ENCODE assay signal across 19 cellular contexts in genomic region chr14:70976591-70976990, GRCh38.
DNase-seq lines count a peak whose midpoint lies in the region; ATAC-seq and TF ChIP-seq lines count a peak whose summit lies in the region.
"Had no signal": no experiment of that assay in that cellular context is flagged by ENCODE, and none has a peak within 500 bp of the region (broad histone marks: within the 10 kb centered on the region; RNA-seq: fewer than 3 reads in every experiment).

No MANE protein-coding gene starts in this region.

- no peak for DNase-seq in activated CD8-positive, alpha-beta T cell treated with anti-CD3 and anti-CD28 coated beads for 36 hours
- DNase-seq in activated CD8-positive, alpha-beta T cell treated with anti-CD3 and anti-CD28 coated beads, Interleukin-2, amount 10 ng/mL, durations not matched to agents 7 days and 5 days: no peak
- DNase-seq in A673 (ENCODE audit: low spot score) (no peak), T-helper 17 cell (no peak), nephron progenitor cell (no peak), NCI-H524 treated with DMSO at 0.1 percent for 48 hours (lab: John Stamatoyannopoulos, UW) (no peak)
- DNase-seq: EL, GF-D8, H7, Kasumi-1, NCI-H1694, NCI-H2081, NCI-H2171, Peyer's patch had no signal

- POLR2A ChIA-PET in activated CD8-positive, alpha-beta T cell treated with anti-CD3 and anti-CD28 coated beads for 36 hours (lab: Charles Lee): interaction anchor here (0.8 to 1.2 kb wide), 2 partner anchors 9 to 57 kb away, joined by 3 to 4 read pairs; no protein-coding TSS in a partner anchor
- POLR2A ChIA-PET in activated CD8-positive, alpha-beta T cell treated with anti-CD3 and anti-CD28 coated beads, Interleukin-2, amount 10 ng/mL, durations not matched to agents 7 days and 5 days (lab: Charles Lee): no interaction called here
- POLR2A ChIA-PET in A673 (lab: Charles Lee; ENCODE audit: low non-redundant PET): no interaction called here

- intact Hi-C loops in activated CD8-positive, alpha-beta T cell treated with anti-CD3 and anti-CD28 coated beads for 36 hours (cut with micrococcal nuclease): no loop called here
- intact Hi-C loops in A673 (cut with micrococcal nuclease; ENCODE audit: unreplicated experiment): no loop called here

- H3K27ac Mint-ChIP-seq in activated CD8-positive, alpha-beta T cell treated with anti-CD3 and anti-CD28 coated beads for 36 hours: peak overlapping the region; percentile 14
- H3K27ac Mint-ChIP-seq in activated CD8-positive, alpha-beta T cell treated with anti-CD3 and anti-CD28 coated beads, Interleukin-2, amount 10 ng/mL, durations not matched to agents 7 days and 5 days: no peak overlapping the region
- H3K27ac Mint-ChIP-seq in T-helper 17 cell (peak overlapping the region; percentile 41), nephron progenitor cell (peak overlapping the region; percentile 55)

- no peaks in the 10 kb centered on the region for H3K27me3 ChIP-seq in A673 (replicated peaks; ENCODE audit: insufficient read depth, low read depth, low read length, poor library complexity)
- H3K27me3 ChIP-seq: BLaER1 treated with 17β-estradiol and CSF1 and Interleukin-3, amounts not matched to agents 10 nM and 100 nM; Peyer's patch had no signal

- H3K9me3 ChIP-seq in A673 (ENCODE audit: low read depth, low read length, poor library complexity, severe bottlenecking) (no peaks in the 10 kb centered on the region), T-helper 17 cell (ENCODE audit: control insufficient read depth, low read length, poor library complexity, severe bottlenecking) (no peaks in the 10 kb centered on the region)
- H3K9me3 ChIP-seq: BLaER1 treated with 17β-estradiol and CSF1 and Interleukin-3, amounts not matched to agents 10 nM and 100 nM; Peyer's patch had no signal

- H3K4me1 Mint-ChIP-seq in activated CD8-positive, alpha-beta T cell treated with anti-CD3 and anti-CD28 coated beads for 36 hours (ENCODE audit: low read depth): peaks cover 46% of the 10 kb centered on the region
- H3K4me1 Mint-ChIP-seq in activated CD8-positive, alpha-beta T cell treated with anti-CD3 and anti-CD28 coated beads, Interleukin-2, amount 10 ng/mL, durations not matched to agents 7 days and 5 days (ENCODE audit: low read depth): peaks cover 25% of the 10 kb centered on the region
- H3K4me1 Mint-ChIP-seq in T-helper 17 cell (peaks cover 48% of the 10 kb centered on the region), nephron progenitor cell (peaks cover 3% of the 10 kb centered on the region)

- H3K9me3 Mint-ChIP-seq in activated CD8-positive, alpha-beta T cell treated with anti-CD3 and anti-CD28 coated beads for 36 hours: no peaks in the 10 kb centered on the region
- H3K9me3 Mint-ChIP-seq in activated CD8-positive, alpha-beta T cell treated with anti-CD3 and anti-CD28 coated beads, Interleukin-2, amount 10 ng/mL, durations not matched to agents 7 days and 5 days (ENCODE audit: insufficient read depth): no peaks in the 10 kb centered on the region
- H3K9me3 Mint-ChIP-seq in nephron progenitor cell: no peaks in the 10 kb centered on the region

- H3K4me1 ChIP-seq in A673 (ENCODE audit: insufficient read depth, low read length, poor library complexity, severe bottlenecking): peaks cover 19% of the 10 kb centered on the region

- H3K27me3 Mint-ChIP-seq in activated CD8-positive, alpha-beta T cell treated with anti-CD3 and anti-CD28 coated beads for 36 hours: no peaks in the 10 kb centered on the region
- no peaks in the 10 kb centered on the region for H3K27me3 Mint-ChIP-seq in activated CD8-positive, alpha-beta T cell treated with anti-CD3 and anti-CD28 coated beads, Interleukin-2, amount 10 ng/mL, durations not matched to agents 7 days and 5 days (ENCODE audit: low read depth)
- H3K27me3 Mint-ChIP-seq in T-helper 17 cell: no peaks in the 10 kb centered on the region
- H3K27me3 Mint-ChIP-seq in nephron progenitor cell (ENCODE audit: low read depth, poor library complexity): peaks cover 4% of the 10 kb centered on the region

- no peak overlapping the region for H3K4me3 Mint-ChIP-seq in activated CD8-positive, alpha-beta T cell treated with anti-CD3 and anti-CD28 coated beads for 36 hours
- no peak overlapping the region for H3K4me3 Mint-ChIP-seq in activated CD8-positive, alpha-beta T cell treated with anti-CD3 and anti-CD28 coated beads, Interleukin-2, amount 10 ng/mL, durations not matched to agents 7 days and 5 days
- H3K4me3 Mint-ChIP-seq in T-helper 17 cell (no peak overlapping the region), nephron progenitor cell (no peak overlapping the region)

- H3K36me3 Mint-ChIP-seq in activated CD8-positive, alpha-beta T cell treated with anti-CD3 and anti-CD28 coated beads for 36 hours (ENCODE audit: low read depth): peaks cover 27% of the 10 kb centered on the region
- H3K36me3 Mint-ChIP-seq in activated CD8-positive, alpha-beta T cell treated with anti-CD3 and anti-CD28 coated beads, Interleukin-2, amount 10 ng/mL, durations not matched to agents 7 days and 5 days (ENCODE audit: low read depth): peaks cover 41% of the 10 kb centered on the region
- H3K36me3 Mint-ChIP-seq in T-helper 17 cell (ENCODE audit: low read depth): peaks cover 10% of the 10 kb centered on the region
- H3K36me3 Mint-ChIP-seq in nephron progenitor cell (ENCODE audit: low read depth): peaks cover 34% of the 10 kb centered on the region

- CTCF ChIA-PET in activated CD8-positive, alpha-beta T cell treated with anti-CD3 and anti-CD28 coated beads for 36 hours (lab: Charles Lee): interaction anchor here (0.9 to 4.3 kb wide), 9 partner anchors 9 to 159 kb away, joined by 3 to 21 read pairs (median 10); partner anchors contain the start of gene PCNX1
- CTCF ChIA-PET in activated CD8-positive, alpha-beta T cell treated with anti-CD3 and anti-CD28 coated beads, Interleukin-2, amount 10 ng/mL, durations not matched to agents 7 days and 5 days (lab: Charles Lee): interaction anchor here (0.7 to 3.5 kb wide), 8 partner anchors 21 to 707 kb away, joined by 3 to 21 read pairs (median 4); partner anchors contain the start of gene PCNX1
- CTCF ChIA-PET in A673 (lab: Charles Lee): no interaction called here

- no peak for ATAC-seq in activated CD8-positive, alpha-beta T cell treated with anti-CD3 and anti-CD28 coated beads for 36 hours
- ATAC-seq in activated CD8-positive, alpha-beta T cell treated with anti-CD3 and anti-CD28 coated beads, Interleukin-2, amount 10 ng/mL, durations not matched to agents 7 days and 5 days: no peak
- ATAC-seq in T-helper 17 cell (no peak), HG03175 (IDR thresholded peaks at IDR 0.05; ENCODE audit: unreplicated experiment) (no peak), GM21737 (IDR thresholded peaks at IDR 0.05; ENCODE audit: unreplicated experiment) (no peak)

- peak overlapping the region; percentile 34 for H3K27ac ChIP-seq in A673 (ENCODE audit: low read depth, low read length, poor library complexity, severe bottlenecking)
- H3K27ac ChIP-seq: 22Rv1; BLaER1 treated with 17β-estradiol and CSF1 and Interleukin-3, amounts not matched to agents 10 nM and 100 nM; Peyer's patch; SK-N-MC had no signal

- BruUV-seq in A673 (replicated peaks; lab: Mats Ljungman, UMichigan): no TSS peak

- H3K4me3 ChIP-seq in A673 (ENCODE audit: low read depth, low read length, poor library complexity, severe bottlenecking): no peak overlapping the region
- H3K4me3 ChIP-seq: BLaER1 treated with 17β-estradiol and CSF1 and Interleukin-3, amounts not matched to agents 10 nM and 100 nM; Peyer's patch; SK-N-MC had no signal

- no peak for TF ChIP-seq CTCF in activated CD8-positive, alpha-beta T cell treated with anti-CD3 and anti-CD28 coated beads for 36 hours (IDR thresholded peaks at IDR 0.05)
- TF ChIP-seq CTCF in A673 (conservative IDR thresholded peaks at IDR 0.05; ENCODE audit: low read depth, low read length) (no peak), nephron progenitor cell (IDR thresholded peaks at IDR 0.05) (no peak)

- H3K36me3 ChIP-seq in A673 (ENCODE audit: insufficient read depth, low read length, poor library complexity, severe bottlenecking): peaks cover 19% of the 10 kb centered on the region
